Comparison of ENCODE assay signal across 8 cellular contexts in the genomic region with DNA sequence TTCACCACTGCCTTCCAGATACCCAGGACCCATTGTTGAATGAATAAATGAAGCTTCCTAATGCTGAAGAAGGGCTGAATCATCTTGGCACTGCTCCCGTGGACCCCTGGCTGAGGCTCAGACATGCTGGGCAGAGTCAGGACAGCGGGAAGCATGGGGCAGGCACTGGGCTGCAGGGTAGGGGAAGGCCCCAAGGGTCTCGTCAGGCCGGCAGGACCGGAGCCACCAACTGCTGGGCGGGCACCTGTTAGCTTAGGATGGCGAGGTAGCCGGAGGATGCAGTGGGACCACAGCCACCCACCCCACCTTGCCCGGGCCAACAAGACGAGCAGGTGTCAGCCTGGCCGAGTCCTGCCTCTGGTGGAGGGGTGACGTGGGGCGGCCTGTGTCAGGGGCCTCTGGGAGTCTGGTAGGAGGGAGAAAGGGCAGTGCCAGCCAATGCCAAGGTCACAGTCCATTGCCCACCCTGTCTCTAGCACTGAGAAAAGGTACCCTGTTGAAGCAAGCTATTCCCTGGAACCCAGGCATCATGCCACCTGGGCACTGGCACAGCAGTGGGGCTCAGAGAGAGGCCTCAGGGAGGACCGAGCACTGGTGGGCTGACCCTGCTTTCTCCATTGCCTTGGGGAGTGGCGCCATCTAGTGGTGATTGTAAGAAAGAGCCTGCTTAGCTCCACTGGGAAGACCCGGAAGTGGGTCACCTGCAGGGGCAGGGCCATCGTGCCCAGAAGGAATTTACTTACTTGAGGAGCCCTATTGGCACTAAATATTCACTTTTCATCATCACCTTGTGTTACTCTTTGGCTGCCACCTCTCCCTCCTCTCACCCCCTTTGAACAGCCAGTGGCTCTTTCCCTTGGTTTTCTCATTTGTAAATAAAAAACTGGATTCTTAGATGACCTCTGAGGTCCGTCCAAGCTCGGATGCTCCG. TPM values are rescaled to one million over a fixed set of nuclear protein-coding genes. Genes with fewer than 3 reads are reported as not detected.
DNase-seq lines count a peak whose midpoint lies in the region; ATAC-seq and TF ChIP-seq lines count a peak whose summit lies in the region.

No MANE protein-coding gene starts in this region.

- no peak overlapping the region for H4K5ac ChIP-seq in mesendoderm (ENCODE audit: low read length)

- peak; percentile 92 for TF ChIP-seq CTCF in GM12865 (IDR thresholded peaks at IDR 0.05; ENCODE audit: insufficient read depth, low read depth, low read length, missing control alignments)

- peaks cover 27% of the 10 kb centered on the region for H3K4me1 ChIP-seq in effector memory CD4-positive, alpha-beta T cell (ENCODE audit: control insufficient read depth, insufficient read depth, low read length, poor library complexity, severe bottlenecking)
- peaks cover under 1% of the 10 kb centered on the region for H3K4me1 ChIP-seq in mesendoderm (ENCODE audit: control insufficient read depth, low read depth, low read length)

- H3K56ac ChIP-seq in mesendoderm (ENCODE audit: low read length) = no peak overlapping the region

- no peak overlapping the region for H2AK5ac ChIP-seq in mesendoderm (ENCODE audit: low read length)

- no peak overlapping the region for H2BK120ac ChIP-seq in mesendoderm (ENCODE audit: low read depth, low read length)

- no peaks in the 10 kb centered on the region for H3K9me3 ChIP-seq in effector memory CD4-positive, alpha-beta T cell (ENCODE audit: control insufficient read depth, low read length)

- H3K79me1 ChIP-seq in mesendoderm (ENCODE audit: low read length) = no peaks in the 10 kb centered on the region

- H3K4me2 ChIP-seq in mesendoderm (ENCODE audit: low read length) = no peak overlapping the region

- no peak overlapping the region for H3K18ac ChIP-seq in mesendoderm (ENCODE audit: low read length)

- H3K9me3 Mint-ChIP-seq in activated CD4-positive, alpha-beta memory T cell treated with anti-CD3 and anti-CD28 coated beads, Interleukin-2, amount 10 ng/mL, durations not matched to agents 7 days and 5 days = no peaks in the 10 kb centered on the region

- H2BK5ac ChIP-seq in mesendoderm (ENCODE audit: low read length) = no peak overlapping the region

- H4K8ac ChIP-seq in mesendoderm (ENCODE audit: low read depth, low read length) = no peak overlapping the region

- no CpG with 5 or more reads among the region's 20 CpGs for WGBS in mesendoderm (ENCODE audit: extremely low coverage, insufficient coverage, low lambda C conversion rate)

- DNase-seq in GM12865 (ENCODE audit: low read depth) (peak; percentile 92), HS-27A (ENCODE audit: low read depth) (peak; percentile 62), NCI-H82 (lab: John Stamatoyannopoulos, UW) (peak; percentile 97), mesendoderm (peak; percentile 92)
- peak; percentile 86 for DNase-seq in activated CD4-positive, alpha-beta memory T cell treated with anti-CD3 and anti-CD28 coated beads, Interleukin-2, amount 10 ng/mL, durations not matched to agents 7 days and 5 days
- peak; percentile 61 to 78 (median 74) for DNase-seq in effector memory CD4-positive, alpha-beta T cell
- peak; percentile 65 for DNase-seq in stimulated activated CD8-positive, alpha-beta memory T cell treated with anti-CD3 and anti-CD28 coated beads, Interleukin-15, amount 100 ng/mL, for 1 hour (ENCODE audit: low read depth)

- H3K23ac ChIP-seq in mesendoderm (ENCODE audit: low read length) = no peak overlapping the region

- no peak overlapping the region for H3K27ac Mint-ChIP-seq in activated CD4-positive, alpha-beta memory T cell treated with anti-CD3 and anti-CD28 coated beads, Interleukin-2, amount 10 ng/mL, durations not matched to agents 7 days and 5 days

- no peak overlapping the region for H2BK15ac ChIP-seq in mesendoderm (replicated peaks; ENCODE audit: low read depth)

- H3K27me3 ChIP-seq in effector memory CD4-positive, alpha-beta T cell (replicated peaks; ENCODE audit: control insufficient read depth, insufficient read depth, low read length, poor library complexity, severe bottlenecking) = peaks cover 55% of the 10 kb centered on the region
- H3K27me3 ChIP-seq in mesendoderm (ENCODE audit: insufficient read depth, low read length, poor library complexity) = peaks cover 21% of the 10 kb centered on the region

- H3K4me3 ChIP-seq in GM12865 (ENCODE audit: low read depth, low read length) (no peak overlapping the region), mesendoderm (ENCODE audit: low read length) (no peak overlapping the region)
- H3K4me3 ChIP-seq in effector memory CD4-positive, alpha-beta T cell (ENCODE audit: insufficient read depth, low read depth, low read length, poor library complexity, severe bottlenecking) = no peak overlapping the region

- H3K27ac ChIP-seq in effector memory CD4-positive, alpha-beta T cell (ENCODE audit: insufficient read depth, low read length, poor library complexity, severe bottlenecking) = no peak overlapping the region
- H3K27ac ChIP-seq in mesendoderm (ENCODE audit: low read depth, low read length) = no peak overlapping the region

- H3K4me1 Mint-ChIP-seq in activated CD4-positive, alpha-beta memory T cell treated with anti-CD3 and anti-CD28 coated beads, Interleukin-2, amount 10 ng/mL, durations not matched to agents 7 days and 5 days = peaks cover 33% of the 10 kb centered on the region

- CTCF ChIA-PET in activated CD4-positive, alpha-beta memory T cell treated with anti-CD3 and anti-CD28 coated beads, Interleukin-2, amount 10 ng/mL, durations not matched to agents 7 days and 5 days (lab: Charles Lee) = interaction anchor here (0.6 to 7.2 kb wide), 47 partner anchors 9 to 577 kb away, joined by 3 to 159 read pairs (median 5); a partner anchor contains a TSS

- no peak overlapping the region for H3K4ac ChIP-seq in mesendoderm (ENCODE audit: low read depth, low read length)

- POLR2A ChIA-PET in activated CD4-positive, alpha-beta memory T cell treated with anti-CD3 and anti-CD28 coated beads, Interleukin-2, amount 10 ng/mL, durations not matched to agents 7 days and 5 days (lab: Charles Lee) = interaction anchor here (1.1 to 2.7 kb wide), 3 partner anchors 45 to 137 kb away, joined by 3 to 8 read pairs (median 4); no protein-coding TSS in a partner anchor

- H3K79me2 ChIP-seq in mesendoderm (ENCODE audit: control insufficient read depth, insufficient read depth, low read length) = no peaks in the 10 kb centered on the region

- H3K4me3 Mint-ChIP-seq in activated CD4-positive, alpha-beta memory T cell treated with anti-CD3 and anti-CD28 coated beads, Interleukin-2, amount 10 ng/mL, durations not matched to agents 7 days and 5 days = no peak overlapping the region

- peaks cover 6% of the 10 kb centered on the region for H3K36me3 Mint-ChIP-seq in activated CD4-positive, alpha-beta memory T cell treated with anti-CD3 and anti-CD28 coated beads, Interleukin-2, amount 10 ng/mL, durations not matched to agents 7 days and 5 days (ENCODE audit: low read depth)

- ATAC-seq in HG03097 (IDR thresholded peaks at IDR 0.05; ENCODE audit: low FRiP score, unreplicated experiment) = no peak

- peaks cover 72% of the 10 kb centered on the region for H3K27me3 Mint-ChIP-seq in activated CD4-positive, alpha-beta memory T cell treated with anti-CD3 and anti-CD28 coated beads, Interleukin-2, amount 10 ng/mL, durations not matched to agents 7 days and 5 days

- no peaks in the 10 kb centered on the region for H3K36me3 ChIP-seq in effector memory CD4-positive, alpha-beta T cell (ENCODE audit: control insufficient read depth, insufficient read depth, low read length)
- H3K36me3 ChIP-seq in mesendoderm (ENCODE audit: control insufficient read depth, insufficient read depth, low read length) = no peaks in the 10 kb centered on the region

- H3K9ac ChIP-seq in mesendoderm (ENCODE audit: low read length) = no peak overlapping the region

RNA-seq across cellular contexts. Expression of a gene that starts 3.0 kb away (rescaled TPM):
- not detected for total RNA-seq in activated CD4-positive, alpha-beta memory T cell treated with anti-CD3 and anti-CD28 coated beads, Interleukin-2, amount 10 ng/mL, durations not matched to agents 7 days and 5 days
- 0.13 TPM for polyA plus RNA-seq in mesendoderm (2013, experiment 1 of 2)
- 0.06 TPM for polyA plus RNA-seq in mesendoderm (2013, experiment 2 of 2)

RNA-seq across cellular contexts. Expression of a gene that starts 29.0 kb away (rescaled TPM):
- total RNA-seq in activated CD4-positive, alpha-beta memory T cell treated with anti-CD3 and anti-CD28 coated beads, Interleukin-2, amount 10 ng/mL, durations not matched to agents 7 days and 5 days = under 1 TPM; 0.28 TPM
- polyA plus RNA-seq in mesendoderm (2013, experiment 1 of 2) = 0.55 TPM
- polyA plus RNA-seq in mesendoderm (2013, experiment 2 of 2) = 0.31 TPM

RNA-seq across cellular contexts. Expression of a gene that starts 57.9 kb away (rescaled TPM):
- 10 to 100 TPM; 12.5 to 13.4 TPM for total RNA-seq in activated CD4-positive, alpha-beta memory T cell treated with anti-CD3 and anti-CD28 coated beads, Interleukin-2, amount 10 ng/mL, durations not matched to agents 7 days and 5 days
- polyA plus RNA-seq in mesendoderm (2013, experiment 1 of 2) = 13.0 TPM
- 13.2 TPM for polyA plus RNA-seq in mesendoderm (2013, experiment 2 of 2)
